In genomic region chr12:22982635-22983034, GRCh38 we compare ENCODE assay signal across 22 cellular contexts.
DNase-seq lines count a peak whose midpoint lies in the region; ATAC-seq lines count a peak whose summit lies in the region.
"Had no signal": no experiment of that assay in that cellular context is flagged by ENCODE, and none has a peak within 500 bp of the region (broad histone marks: within the 10 kb centered on the region; RNA-seq: fewer than 3 reads in every experiment).

No MANE protein-coding gene starts in this region.

- intact Hi-C loops in posterior vena cava (cut with DNase I) (no loop called here), left ventricle myocardium superior (cut with micrococcal nuclease) (no loop called here)
- intact Hi-C loops in naive thymus-derived CD4-positive, alpha-beta T cell (cut with micrococcal nuclease) = no loop called here

- H3K18ac ChIP-seq in mesenchymal stem cell (ENCODE audit: low read depth in 1 of 2, low read length in 2 of 2) = no peak overlapping the region

- no peak overlapping the region for H2BK12ac ChIP-seq in mesenchymal stem cell (ENCODE audit: low read length in 2 of 2)

- H3K9ac ChIP-seq in mesenchymal stem cell (ENCODE audit: low read length) = no peak overlapping the region

- H4K91ac ChIP-seq in mesenchymal stem cell (ENCODE audit: low read length) = no peak overlapping the region

- no peaks in the 10 kb centered on the region for H3K27me3 ChIP-seq in mesenchymal stem cell (ENCODE audit: control insufficient read depth in 1 of 2, insufficient read depth in 1 of 2, low read length in 2 of 2)
- H3K27me3 ChIP-seq in naive thymus-derived CD4-positive, alpha-beta T cell (ENCODE audit: control insufficient read depth in 2 of 2, insufficient read depth in 2 of 2, low read length in 2 of 2) = no peaks in the 10 kb centered on the region
- H3K27me3 ChIP-seq: BE2C had no signal

- no peak overlapping the region for H3K4me2 ChIP-seq in mesenchymal stem cell (ENCODE audit: low read length, poor library complexity, severe bottlenecking)

- peaks cover 0 to 5% (median 0%) of the 10 kb centered on the region in 5 donors for H3K27me3 Mint-ChIP-seq in naive thymus-derived CD4-positive, alpha-beta T cell
- H3K27me3 Mint-ChIP-seq: CD4-positive, CD25-positive, alpha-beta regulatory T cell had no signal

- H3K4me1 Mint-ChIP-seq in naive thymus-derived CD4-positive, alpha-beta T cell = no peaks in the 10 kb centered on the region
- H3K4me1 Mint-ChIP-seq: CD4-positive, CD25-positive, alpha-beta regulatory T cell; CD8-positive, alpha-beta memory T cell had no signal

- no peak overlapping the region for H3K27ac ChIP-seq in mesenchymal stem cell (ENCODE audit: low read length, poor library complexity, severe bottlenecking)
- H3K27ac ChIP-seq in naive thymus-derived CD4-positive, alpha-beta T cell (ENCODE audit: low read depth, low read length) = no peak overlapping the region
- H3K27ac ChIP-seq: HL-60 had no signal

- no peak overlapping the region for H3K4me3 ChIP-seq in mesenchymal stem cell (ENCODE audit: insufficient read depth in 1 of 2, low read depth in 1 of 2, low read length in 2 of 2)
- H3K4me3 ChIP-seq in naive thymus-derived CD4-positive, alpha-beta T cell (ENCODE audit: low read length) = no peak overlapping the region

- POLR2A ChIA-PET in naive thymus-derived CD4-positive, alpha-beta T cell (lab: Charles Lee) = no interaction called here

- DNase-seq in NCI-H748 treated with DMSO at 0.1 percent for 48 hours (lab: John Stamatoyannopoulos, UW) = peak; percentile 3
- no peak for DNase-seq in mesenchymal stem cell
- DNase-seq in posterior vena cava (ENCODE audit: low spot score) = peak; percentile 63
- no peak for DNase-seq in left ventricle myocardium superior
- DNase-seq in NCI-H82 (lab: John Stamatoyannopoulos, UW) = no peak
- no peak for DNase-seq in naive thymus-derived CD4-positive, alpha-beta T cell
- no peak for DNase-seq in central memory CD4-positive, alpha-beta T cell
- DNase-seq: ACHN; BE2C; C1 segment of cervical spinal cord; CD4-positive, CD25-positive, alpha-beta regulatory T cell; CD8-positive, alpha-beta memory T cell; COR-L47; DMS 273 treated with DMSO at 0.1 percent for 48 hours; DMS53; DND-41; EL; GOT3; H7; HFFc6 had no signal

- no peaks in the 10 kb centered on the region for H3K79me1 ChIP-seq in mesenchymal stem cell (replicated peaks; ENCODE audit: low read length, poor library complexity, severe bottlenecking)

- H3K9me3 Mint-ChIP-seq in naive thymus-derived CD4-positive, alpha-beta T cell = peaks cover 0 to 4% (median 0%) of the 10 kb centered on the region in 11 donors
- H3K9me3 Mint-ChIP-seq: HFFc6 had no signal

- H3K27ac Mint-ChIP-seq in naive thymus-derived CD4-positive, alpha-beta T cell = no peak overlapping the region
- H3K27ac Mint-ChIP-seq: CD4-positive, CD25-positive, alpha-beta regulatory T cell; HFFc6 had no signal

- H2AK5ac ChIP-seq in mesenchymal stem cell (ENCODE audit: low read length, severe bottlenecking) = peak overlapping the region; percentile 58

- no peak overlapping the region for H2BK5ac ChIP-seq in mesenchymal stem cell (ENCODE audit: low read depth, low read length, poor library complexity, severe bottlenecking)

- H3K9me3 ChIP-seq in mesenchymal stem cell (ENCODE audit: control insufficient read depth, low read length) = no peaks in the 10 kb centered on the region
- no peaks in the 10 kb centered on the region for H3K9me3 ChIP-seq in naive thymus-derived CD4-positive, alpha-beta T cell (ENCODE audit: control insufficient read depth in 2 of 3, low read length in 3 of 3)
- H3K9me3 ChIP-seq: BE2C had no signal

- CTCF ChIA-PET in naive thymus-derived CD4-positive, alpha-beta T cell (lab: Charles Lee) = no interaction called here

- no peak overlapping the region for H2AFZ ChIP-seq in mesenchymal stem cell (ENCODE audit: low read depth, low read length)

- H3K23ac ChIP-seq in mesenchymal stem cell (ENCODE audit: low read length in 2 of 2) = no peak overlapping the region

- WGBS in mesenchymal stem cell = 90% methylated on average over 13 of the region's 13 CpGs

- no peak overlapping the region for H3K4ac ChIP-seq in mesenchymal stem cell (ENCODE audit: low read depth in 1 of 2, low read length in 2 of 2)

- H2BK15ac ChIP-seq in mesenchymal stem cell (ENCODE audit: low read depth, poor library complexity, severe bottlenecking) = no peak overlapping the region

- no peak overlapping the region for H4K8ac ChIP-seq in mesenchymal stem cell (ENCODE audit: low read length)

- peaks cover 8% of the 10 kb centered on the region for H3K4me1 ChIP-seq in mesenchymal stem cell (ENCODE audit: control insufficient read depth, insufficient read depth, low read depth, low read length)
- no peaks in the 10 kb centered on the region for H3K4me1 ChIP-seq in naive thymus-derived CD4-positive, alpha-beta T cell (ENCODE audit: control insufficient read depth in 2 of 2, insufficient read depth in 2 of 2, low read length in 2 of 2)
- H3K4me1 ChIP-seq: BE2C had no signal

- no peaks in the 10 kb centered on the region for H3K36me3 Mint-ChIP-seq in naive thymus-derived CD4-positive, alpha-beta T cell
- H3K36me3 Mint-ChIP-seq: CD4-positive, CD25-positive, alpha-beta regulatory T cell; CD8-positive, alpha-beta memory T cell had no signal

- no peak overlapping the region for H3K14ac ChIP-seq in mesenchymal stem cell (ENCODE audit: low read length in 2 of 2)

- H3K36me3 ChIP-seq in mesenchymal stem cell (ENCODE audit: control insufficient read depth in 1 of 2, insufficient read depth in 2 of 2, low read depth in 1 of 2, low read length in 2 of 2) = no peaks in the 10 kb centered on the region
- H3K36me3 ChIP-seq in naive thymus-derived CD4-positive, alpha-beta T cell (ENCODE audit: control insufficient read depth in 2 of 3, insufficient read depth in 3 of 3, low read length in 3 of 3) = no peaks in the 10 kb centered on the region
- H3K36me3 ChIP-seq: BE2C had no signal

- no peak overlapping the region for H3K4me3 Mint-ChIP-seq in naive thymus-derived CD4-positive, alpha-beta T cell
- H3K4me3 Mint-ChIP-seq: CD4-positive, CD25-positive, alpha-beta regulatory T cell; CD8-positive, alpha-beta memory T cell; HFFc6 had no signal

- H2BK120ac ChIP-seq in mesenchymal stem cell (ENCODE audit: low read depth, low read length) = no peak overlapping the region

- no peak for ATAC-seq in left ventricle myocardium superior
- no peak for ATAC-seq in naive thymus-derived CD4-positive, alpha-beta T cell
- ATAC-seq: HCT116 had no signal

Comparison
In these comparisons a context has a peak if more than half of its experiments do, and no peak if none do; other contexts are left out.
1. DNase-seq: peak in NCI-H748 treated with DMSO at 0.1 percent for 48 hours (single experiment) and posterior vena cava (single experiment); none in mesenchymal stem cell (single experiment), left ventricle myocardium superior (single experiment), NCI-H82 (single experiment), naive thymus-derived CD4-positive, alpha-beta T cell (0 of 9) and central memory CD4-positive, alpha-beta T cell (single experiment).